ENCODE assay signal across 19 cellular contexts in the genomic region with DNA sequence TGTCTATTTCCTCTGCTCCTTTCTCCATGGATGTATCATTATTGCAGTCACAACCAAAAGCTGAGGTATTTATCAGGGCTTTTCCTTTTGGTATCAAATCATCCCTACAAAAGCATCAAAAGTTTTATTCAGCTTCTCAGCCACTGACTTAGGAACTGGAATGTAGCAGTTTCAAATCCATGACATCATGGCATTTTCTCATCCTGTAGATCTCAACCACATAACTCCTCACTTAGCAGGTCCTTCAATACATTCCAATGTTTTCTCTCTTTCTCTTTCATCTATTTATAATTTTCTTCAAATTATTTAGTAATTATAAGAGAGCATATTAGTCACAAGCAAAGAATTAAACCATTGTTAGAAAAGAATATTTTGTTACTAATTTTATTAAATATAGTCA.
DNase-seq lines count a peak whose midpoint lies in the region; ATAC-seq, FAIRE-seq and TF ChIP-seq lines count a peak whose summit lies in the region.
"Had no signal": no experiment of that assay in that cellular context is flagged by ENCODE, and none has a peak within 500 bp of the region (broad histone marks: within the 10 kb centered on the region; RNA-seq: fewer than 3 reads in every experiment).

No MANE protein-coding gene starts in this region.

- no peak for TF ChIP-seq CTCF in choroid plexus epithelial cell (conservative IDR thresholded peaks at IDR 0.05; ENCODE audit: low read depth, low read length)
- no peak for TF ChIP-seq CTCF in D721Med (IDR thresholded peaks at IDR 0.05; ENCODE audit: insufficient read depth, missing control alignments)

- H3K4me3 ChIP-seq in GM23248: no peak overlapping the region
- no peak overlapping the region for H3K4me3 ChIP-seq in choroid plexus epithelial cell (ENCODE audit: low read depth, low read length)
- H3K4me3 ChIP-seq: GM12878, SJCRH30 had no signal

- no peak overlapping the region for H2AFZ ChIP-seq in GM23248

- peak; percentile 43 for DNase-seq in GM23248
- peak; percentile 2 for DNase-seq in choroid plexus epithelial cell (ENCODE audit: low read depth)
- peak; percentile 8 for DNase-seq in kidney tubule cell (ENCODE audit: low spot score)
- DNase-seq in D721Med (ENCODE audit: insufficient read length, low spot score): no peak
- DNase-seq in SK-N-DZ (ENCODE audit: low spot score): no peak
- DNase-seq: ACHN, GOT3, HCEC 1CT, Karpas-422, NCI-H1694, NCI-H2081, NCI-H2171, NCI-H524 treated with DMSO at 0.1 percent for 48 hours, SJCRH30 had no signal

- no peaks in the 10 kb centered on the region for H4K20me1 ChIP-seq in GM23248 (ENCODE audit: insufficient read depth)

- in situ Hi-C loops in GM23248 (cut with MboI): no loop called here

- no peaks in the 10 kb centered on the region for H3K79me2 ChIP-seq in GM23248 (ENCODE audit: insufficient read depth)

- H3K9ac ChIP-seq in GM23248: no peak overlapping the region

- H3K36me3 ChIP-seq in GM23248 (ENCODE audit: low read depth): no peaks in the 10 kb centered on the region
- H3K36me3 ChIP-seq: SJCRH30 had no signal

- H3K27me3 ChIP-seq in GM23248 (replicated peaks; ENCODE audit: insufficient read depth): no peaks in the 10 kb centered on the region
- H3K27me3 ChIP-seq: SJCRH30 had no signal

- H3K27ac ChIP-seq in GM23248: no peak overlapping the region
- H3K27ac ChIP-seq: C4-2B, SJCRH30 had no signal

- H3K4me2 ChIP-seq in GM23248 (ENCODE audit: unreplicated experiment): no peak overlapping the region

- FAIRE-seq in D721Med (lab: Jason Lieb, UNC): no peak
- FAIRE-seq: GM12878, RCC 7860 had no signal

- no peaks in the 10 kb centered on the region for H3K9me2 ChIP-seq in GM23248 (ENCODE audit: insufficient read depth)

- no peaks in the 10 kb centered on the region for H3K9me3 ChIP-seq in GM23248 (ENCODE audit: low read depth)
- H3K9me3 ChIP-seq: SJCRH30 had no signal

- H3K4me1 ChIP-seq in GM23248 (ENCODE audit: insufficient read depth): no peaks in the 10 kb centered on the region
- H3K4me1 ChIP-seq: SJCRH30 had no signal

- no peak for ATAC-seq in GM21390 (IDR thresholded peaks at IDR 0.05; ENCODE audit: unreplicated experiment)
- no peak for ATAC-seq in HG03159 (IDR thresholded peaks at IDR 0.05; ENCODE audit: unreplicated experiment)
- ATAC-seq: GM12878 had no signal

- H3F3A ChIP-seq in GM23248 (ENCODE audit: insufficient read depth): no peaks in the 10 kb centered on the region

Comparison
In these comparisons a context has a peak if more than half of its experiments do, and no peak if none do; other contexts are left out.
1. DNase-seq: peak in GM23248 (single experiment), choroid plexus epithelial cell (single experiment) and kidney tubule cell (single experiment); none in D721Med (single experiment) and SK-N-DZ (single experiment).